In the genomic region with DNA sequence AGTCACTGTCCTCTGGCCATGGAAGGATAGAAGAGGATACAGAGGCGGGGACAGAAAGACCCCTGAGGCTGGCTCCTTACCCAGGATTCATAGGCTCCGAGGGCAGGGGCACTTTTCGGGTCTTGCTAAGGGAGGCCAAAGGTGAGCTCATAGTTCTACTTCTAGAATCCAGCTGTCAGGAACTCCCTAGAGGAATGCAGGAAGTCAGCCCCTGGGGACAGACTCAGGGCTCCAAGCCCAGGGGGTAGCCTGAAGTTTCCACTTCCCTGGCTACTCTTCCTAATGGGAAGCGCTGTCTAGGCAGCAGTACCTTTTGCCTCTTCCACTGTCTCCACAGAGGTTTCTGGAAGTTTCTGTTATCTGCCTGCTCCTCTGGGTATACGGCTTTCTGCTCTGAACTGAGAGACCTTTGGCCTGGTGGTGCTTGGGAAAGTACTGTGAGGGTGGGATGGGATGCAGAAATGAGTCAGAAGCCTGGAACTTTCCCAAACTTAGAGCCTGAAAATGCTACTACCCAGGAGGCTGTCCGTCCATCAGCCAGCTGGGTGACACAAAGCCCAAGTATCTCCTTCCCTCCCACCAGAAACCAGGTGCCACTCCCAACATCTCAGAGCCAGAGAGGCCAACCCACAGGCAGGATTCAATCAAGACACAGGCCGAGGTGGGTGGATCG, we compare ENCODE assay signal across 12 cellular contexts. TPM values are rescaled to one million over a fixed set of nuclear protein-coding genes. Genes with fewer than 3 reads are reported as not detected.
DNase-seq lines count a peak whose midpoint lies in the region; ATAC-seq lines count a peak whose summit lies in the region.
"Had no signal": no experiment of that assay in that cellular context is flagged by ENCODE, and none has a peak within 500 bp of the region (broad histone marks: within the 10 kb centered on the region; RNA-seq: fewer than 3 reads in every experiment).

No MANE protein-coding gene starts in this region.

- H3K4me3 ChIP-seq in ACC112 (ENCODE audit: low read depth, low read length) (no peak overlapping the region; the same call in 1 of the 2 replicates), H7 (ENCODE audit: insufficient read depth, low read depth, low read length) (no peak overlapping the region), adipocyte (ENCODE audit: low read length) (peak overlapping the region; percentile 28)

- H3K27me3 ChIP-seq in ACC112 (ENCODE audit: insufficient read depth, low read length) = no peaks in the 10 kb centered on the region
- H3K27me3 ChIP-seq in H7 (ENCODE audit: control insufficient read depth, insufficient read depth, low read length) = no peaks in the 10 kb centered on the region
- H3K27me3 ChIP-seq in adipocyte (replicated peaks; ENCODE audit: control insufficient read depth, insufficient read depth, low read length) = no peaks in the 10 kb centered on the region

- DNase-seq in H7 (peak; percentile 51), adipocyte (ENCODE audit: low read depth) (peak; percentile 44), hepatic stellate cell (ENCODE audit: low spot score) (peak; percentile 96), CD1c-positive myeloid dendritic cell (ENCODE audit: extremely low spot score) (no peak), SHP77 treated with DMSO at 0.1 percent for 48 hours (lab: John Stamatoyannopoulos, UW) (no peak), germinal center (ENCODE audit: low spot score) (no peak)
- DNase-seq: cortex of kidney; naive thymus-derived CD8-positive, alpha-beta T cell; NCI-H146 had no signal

- H3K9ac ChIP-seq in adipocyte (ENCODE audit: low read length) = peak overlapping the region; percentile 70

- H3K36me3 ChIP-seq in ACC112 (ENCODE audit: insufficient read depth, low read length) (no peaks in the 10 kb centered on the region), H7 (replicated peaks; ENCODE audit: control insufficient read depth, insufficient read depth, low read length) (no peaks in the 10 kb centered on the region), adipocyte (ENCODE audit: control insufficient read depth, insufficient read depth, low read length, severe bottlenecking) (no peaks in the 10 kb centered on the region)

- no peaks in the 10 kb centered on the region for H3K9me3 ChIP-seq in adipocyte (ENCODE audit: control insufficient read depth, low read length)

- no peak for ATAC-seq in HG02885 (IDR thresholded peaks at IDR 0.05; ENCODE audit: poor library complexity, unreplicated experiment)
- ATAC-seq: naive thymus-derived CD8-positive, alpha-beta T cell had no signal

- H3K79me2 ChIP-seq in ACC112 (ENCODE audit: control insufficient read depth, insufficient read depth, low read length, unreplicated experiment) = peaks cover 16% of the 10 kb centered on the region

- H3K4me1 ChIP-seq in ACC112 (ENCODE audit: control insufficient read depth, insufficient read depth, low read length, unreplicated experiment) = peaks cover 43% of the 10 kb centered on the region
- peaks cover 47% of the 10 kb centered on the region for H3K4me1 ChIP-seq in adipocyte (ENCODE audit: control insufficient read depth, insufficient read depth, low read length)

- H3K27ac ChIP-seq in ACC112 (ENCODE audit: low read depth, low read length) = peak overlapping the region; percentile 83
- H3K27ac ChIP-seq: C4-2B had no signal

- no peak overlapping the region for H2AFZ ChIP-seq in ACC112 (ENCODE audit: low read length, unreplicated experiment)

RNA-seq across cellular contexts. Expression of a gene that starts 3.6 kb away (rescaled TPM):
- 13.4 and 14.6 TPM in 2 replicates for total RNA-seq in H7 (2014; rRNA removed; shearing (Covaris generic))

RNA-seq across cellular contexts. Expression of a gene that starts 14.9 kb away (rescaled TPM):
- total RNA-seq in H7 (2014; rRNA removed; shearing (Covaris generic)) = 5.1 and 8.3 TPM in 2 replicates

RNA-seq across cellular contexts. Expression of a gene that starts 23.0 kb away (rescaled TPM):
- 40.8 and 56.7 TPM in 2 replicates for total RNA-seq in H7 (2014; rRNA removed; shearing (Covaris generic))

RNA-seq across cellular contexts. Expression of a gene that starts 51.1 kb away (rescaled TPM):
- 7.9 and 8.7 TPM in 2 replicates for total RNA-seq in H7 (2014; rRNA removed; shearing (Covaris generic))

Comparison
In these comparisons a context has a peak if more than half of its experiments do, and no peak if none do; other contexts are left out.
1. DNase-seq: peak in H7 (single experiment), adipocyte (single experiment) and hepatic stellate cell (single experiment); none in CD1c-positive myeloid dendritic cell (single experiment), SHP77 treated with DMSO at 0.1 percent for 48 hours (single experiment) and germinal center (single experiment).